ENCODE assay signal across 24 cellular contexts in genomic region chr3:110077093-110077492, GRCh38.
DNase-seq lines count a peak whose midpoint lies in the region; ATAC-seq, FAIRE-seq and TF ChIP-seq lines count a peak whose summit lies in the region.
"Had no signal": no experiment of that assay in that cellular context is flagged by ENCODE, and none has a peak within 500 bp of the region (broad histone marks: within the 10 kb centered on the region; RNA-seq: fewer than 3 reads in every experiment).

No MANE protein-coding gene starts in this region.

- H3K36me3 ChIP-seq in GM12878 (ENCODE audit: control insufficient read depth in 2 of 2, insufficient read depth in 2 of 2, low read length in 1 of 2), result no peaks in the 10 kb centered on the region

- TF ChIP-seq CTCF in GM12878 (IDR thresholded peaks at IDR 0.05 in 2 of 3, conservative IDR thresholded peaks at IDR 0.05 in 1 of 3; ENCODE audit: control insufficient read depth in 2 of 3, extremely low read depth in 1 of 3, insufficient read depth in 1 of 3, low read depth in 3 of 3, low read length in 3 of 3), result no peak

- in situ Hi-C loops in GM12878 (cut with MboI), result no loop called here

- POLR2A ChIA-PET in GM12878 (lab: Charles Lee), result no interaction called here

- no peak overlapping the region for H3K9ac ChIP-seq in GM12878 (ENCODE audit: control insufficient read depth, insufficient read depth, low read length)
- H3K9ac ChIP-seq: KMS-11 had no signal

- no peaks in the 10 kb centered on the region for H3K4me1 ChIP-seq in GM12878 (ENCODE audit: control insufficient read depth, insufficient read depth, low read length)

- TF ChIP-seq RAD21 in GM12878 (IDR thresholded peaks at IDR 0.05; ENCODE audit: insufficient read depth, low read depth, low read length), result no peak

- TF ChIP-seq EP300 in GM12878 (IDR thresholded peaks at IDR 0.05; ENCODE audit: borderline replicate concordance in 1 of 2, control insufficient read depth in 1 of 2, low read depth in 2 of 2, low read length in 2 of 2), result no peak

- ATAC-seq in GM18508 (IDR thresholded peaks at IDR 0.05; ENCODE audit: insufficient read depth, unreplicated experiment) (peak; percentile 78), GM19463 (IDR thresholded peaks at IDR 0.05; ENCODE audit: unreplicated experiment) (peak; percentile 86), HG03066 (IDR thresholded peaks at IDR 0.05; ENCODE audit: low read depth, unreplicated experiment) (peak; percentile 61), GM12878 (peak; percentile 56)
- ATAC-seq: CD8-positive, alpha-beta T cell; Panc1; SK-N-SH treated with all-trans-retinoic acid at 6 μM for 48 hours had no signal

- no peak for TF ChIP-seq POLR2A in GM12878 (IDR thresholded peaks at IDR 0.05; ENCODE audit: low read depth, low read length)

- no peak overlapping the region for H3K27ac ChIP-seq in GM12878 (ENCODE audit: control insufficient read depth, insufficient read depth)
- H3K27ac ChIP-seq: KMS-11 had no signal

- CTCF ChIA-PET in GM12878 (lab: Yijun Ruan, JAX), result no interaction called here

- no peak overlapping the region for H3K4me3 ChIP-seq in GM12878

- H3K79me2 ChIP-seq in GM12878 (ENCODE audit: control insufficient read depth, insufficient read depth, low read length), result no peaks in the 10 kb centered on the region

- FAIRE-seq in GM12878 (lab: Jason Lieb, UNC), result no peak
- FAIRE-seq: H54, HTR-8/SVneo had no signal

- H4K20me1 ChIP-seq in GM12878 (ENCODE audit: control insufficient read depth, insufficient read depth), result no peaks in the 10 kb centered on the region

- SMC1A ChIA-PET in GM12878 (lab: Charles Lee; ENCODE audit: uncharacterized antibody, unreplicated experiment), result no interaction called here

- no peaks in the 10 kb centered on the region for H3K9me3 ChIP-seq in GM12878 (replicated peaks; ENCODE audit: control insufficient read depth, insufficient read depth, low read length)

- no peaks in the 10 kb centered on the region for H3K27me3 ChIP-seq in GM12878 (replicated peaks in 1 of 2; ENCODE audit: control insufficient read depth in 2 of 2, insufficient read depth in 2 of 2, low read length in 1 of 2)

- H2AFZ ChIP-seq in GM12878 (ENCODE audit: control insufficient read depth, low read depth, low read length), result no peak overlapping the region

- WGBS in GM12878 (ENCODE audit: insufficient coverage, insufficient replicate concordance, low lambda C conversion rate, missing lambda C conversion rate), result 0% methylated on average over 1 of the region's 1 CpG

- DNase-seq in GM12878 (ENCODE audit: low read depth, low spot score) (peak; percentile 3), NCI-H2171 (lab: John Stamatoyannopoulos, UW) (no peak), cortex of kidney (lab: John Stamatoyannopoulos, UW) (no peak), glomerular visceral epithelial cell (ENCODE audit: extremely low spot score) (no peak)
- no peak for DNase-seq in activated T-cell treated with anti-CD3 and anti-CD28 coated beads, Interleukin-2, amount 50 U/mL, for 48 hours
- DNase-seq: AML-193; C1 segment of cervical spinal cord; CD8-positive, alpha-beta T cell; IMR-90; NCI-H1092 treated with DMSO at 0.1 percent for 48 hours; NCI-H1436 treated with DMSO at 0.1 percent for 48 hours; NCI-H1930; NCI-H2227 treated with DMSO at 0.1 percent for 48 hours; NCI-H510A; NCI-H774; NK-92 treated with Interleukin-12 subunit alpha and Interleukin-12 subunit beta, amount 100 ng/mL, for 24 hours had no signal

- intact Hi-C loops in GM12878 (cut with micrococcal nuclease; ENCODE audit: unreplicated experiment), result no loop called here

- H3K4me2 ChIP-seq in GM12878 (ENCODE audit: control insufficient read depth, insufficient read depth), result no peak overlapping the region
- H3K4me2 ChIP-seq: KMS-11 had no signal

- RAD21 ChIA-PET in GM12878 (lab: Charles Lee; ENCODE audit: unreplicated experiment), result no interaction called here

- no TSS peak for BruUV-seq in GM12878 (replicated peaks; lab: Mats Ljungman, UMichigan)

TF ChIP-seq in GM12878, 131 proteins besides CTCF, POLR2A, EP300 and RAD21:
- no peak for TF ChIP-seq HCFC1 (IDR thresholded peaks at IDR 0.05; ENCODE audit: low read length)
- TF ChIP-seq RUNX3 (IDR thresholded peaks at IDR 0.05; ENCODE audit: low read length), result no peak
- no peak for TF ChIP-seq ZNF592 (IDR thresholded peaks at IDR 0.05)
- TF ChIP-seq CREM (IDR thresholded peaks at IDR 0.05; ENCODE audit: low read depth), result no peak
- no peak for TF ChIP-seq ZSCAN29 (IDR thresholded peaks at IDR 0.05)
- no peak for TF ChIP-seq PRDM15 (CRISPR knock-in tag; IDR thresholded peaks at IDR 0.05)
- TF ChIP-seq ZBED1 (IDR thresholded peaks at IDR 0.05; ENCODE audit: borderline replicate concordance), result no peak
- no peak for TF ChIP-seq CREB1 (IDR thresholded peaks at IDR 0.05; ENCODE audit: low read depth)
- TF ChIP-seq PKNOX1 (IDR thresholded peaks at IDR 0.05), result peak; percentile 46; the same call in 1 of the 2 replicates
